ENCODE assay signal across 22 cellular contexts in genomic region chr15:32885711-32886110, GRCh38.
"Had no signal": no experiment of that assay in that cellular context is flagged by ENCODE, and none has a peak within 500 bp of the region (broad histone marks: within the 10 kb centered on the region; RNA-seq: fewer than 3 reads in every experiment).

No MANE protein-coding gene starts in this region.

- ATAC-seq: activated CD8-positive, alpha-beta T cell treated with anti-CD3 and anti-CD28 coated beads, Interleukin-2, amount 10 ng/mL, durations not matched to agents 7 days and 5 days; T-helper 17 cell had no signal

- H3K4me1 ChIP-seq: breast epithelium had no signal

- H3K36me3 ChIP-seq: breast epithelium had no signal

- H3K27ac ChIP-seq: breast epithelium, PC-9 had no signal

- DNase-seq: activated CD4-positive, alpha-beta T cell treated with anti-CD3 and anti-CD28 coated beads for 48 hours; activated CD4-positive, alpha-beta T cell treated with anti-CD3 and anti-CD28 coated beads, Interleukin-2, amount 50 U/mL, for 4 hours; activated CD4-positive, CD25-positive, alpha-beta regulatory T cell treated with anti-CD3 and anti-CD28 coated beads, Interleukin-2, amount 50 U/mL, for 72 hours; activated CD8-positive, alpha-beta memory T cell treated with anti-CD3 and anti-CD28 coated beads, Interleukin-2, amount 50 U/mL, for 48 hours; activated CD8-positive, alpha-beta T cell treated with anti-CD3 and anti-CD28 coated beads, Interleukin-2, amount 10 ng/mL, durations not matched to agents 7 days and 5 days; activated effector memory CD4-positive, alpha-beta T cell treated with Interleukin-2 at 50 U/mL for 16 hours; activated naive CD4-positive, alpha-beta T cell; activated T-cell treated with anti-CD3 and anti-CD28 coated beads, Interleukin-2, amount 50 U/mL, for 1 hour; aorta; KG1; NCI-H1092; NCI-H1417 treated with DMSO at 0.1 percent for 48 hours; NCI-H1694; NCI-H2029 treated with DMSO at 0.1 percent for 48 hours; NCI-H345; NCI-H510A; NCI-H526 treated with DMSO at 0.1 percent for 48 hours; PC-9; SHP77 treated with DMSO at 0.1 percent for 48 hours; T-helper 17 cell; T-helper 9 cell had no signal

- H3K4me3 ChIP-seq: breast epithelium, PC-9 had no signal

- H3K9me3 ChIP-seq: breast epithelium had no signal

- H3K27me3 ChIP-seq: breast epithelium had no signal
